Comparison of ENCODE assay signal across 3 cellular contexts in the genomic region with DNA sequence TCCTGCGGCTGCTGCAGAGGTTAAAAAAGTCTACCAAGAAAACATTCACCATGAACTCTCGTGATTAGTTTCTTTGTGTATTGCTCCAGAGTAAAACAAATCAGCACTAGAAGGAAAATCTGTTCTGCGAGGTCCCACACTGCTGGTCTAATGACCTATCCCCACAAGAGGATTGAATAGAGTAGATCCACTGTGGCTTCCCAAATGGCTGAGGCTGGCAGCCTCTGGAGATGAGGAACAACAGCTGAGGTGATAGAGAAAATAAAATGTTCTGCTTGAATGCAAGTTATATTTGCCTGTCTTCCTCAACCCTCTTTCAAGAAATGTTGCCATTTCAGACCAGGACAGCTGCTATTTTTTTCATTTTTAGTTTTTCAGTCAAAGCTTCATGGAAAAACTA.
"Had no signal": no experiment of that assay in that cellular context is flagged by ENCODE, and none has a peak within 500 bp of the region (broad histone marks: within the 10 kb centered on the region; RNA-seq: fewer than 3 reads in every experiment).

No MANE protein-coding gene starts in this region.

- DNase-seq: GDM1, GF-D8 had no signal

- ATAC-seq: GM12878 had no signal

- H3K4me3 ChIP-seq: GM12878 had no signal
